ENCODE assay signal across 9 cellular contexts in the genomic region with DNA sequence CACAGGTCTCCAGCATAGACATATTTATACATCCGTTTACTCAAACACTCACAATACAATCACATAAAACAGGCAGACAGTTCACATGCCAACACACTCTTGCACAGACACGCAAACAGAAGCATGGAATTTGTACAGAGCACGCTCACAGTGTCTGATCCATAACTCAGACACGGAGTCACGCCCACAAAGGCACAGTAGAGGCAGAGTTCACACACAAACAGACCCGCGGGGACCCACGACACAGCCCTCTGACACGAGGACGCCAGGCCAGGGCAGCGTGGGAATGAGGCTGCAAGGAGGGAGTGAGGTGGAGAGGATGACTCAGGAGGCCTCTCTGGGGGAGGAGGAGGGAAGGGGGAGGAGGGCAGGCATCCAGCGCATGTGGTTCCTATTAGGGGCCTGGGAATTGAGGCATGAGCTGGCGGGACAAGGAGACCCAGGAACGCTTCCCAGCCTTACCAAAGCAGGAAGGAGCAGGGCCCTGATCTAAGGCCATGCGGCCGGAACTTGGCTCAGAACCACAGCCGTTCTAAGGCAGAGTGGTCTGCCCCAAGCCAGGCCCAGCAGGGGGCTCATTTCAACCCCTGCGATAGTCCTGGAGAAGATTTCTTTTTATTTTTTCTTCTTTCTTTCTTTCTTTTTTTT. TPM values are rescaled to one million over a fixed set of nuclear protein-coding genes. Genes with fewer than 3 reads are reported as not detected.
A peak's percentile ranks its signal among the peaks of the same experiment; 100 is the strongest.
DNase-seq lines count a peak whose midpoint lies in the region; ATAC-seq and TF ChIP-seq lines count a peak whose summit lies in the region.
"Had no signal": no experiment of that assay in that cellular context is flagged by ENCODE, and none has a peak within 500 bp of the region (broad histone marks: within the 10 kb centered on the region; RNA-seq: fewer than 3 reads in every experiment).

No MANE protein-coding gene starts in this region.

- H3K4me1 ChIP-seq in Panc1 (ENCODE audit: control insufficient read depth, insufficient read depth, low read length) = no peaks in the 10 kb centered on the region

- no peaks in the 10 kb centered on the region for H3K9me3 ChIP-seq in Panc1 (ENCODE audit: control insufficient read depth, insufficient read depth, low read depth, low read length)

- no peak overlapping the region for H3K27ac ChIP-seq in Panc1 (ENCODE audit: low read length)

- H3K36me3 ChIP-seq in Panc1 (ENCODE audit: control insufficient read depth, insufficient read depth, low read length) = no peaks in the 10 kb centered on the region

- in situ Hi-C loops in ACHN (cut with HindIII; ENCODE audit: low pct_ligation_motif_present, low pct_unique_long_range_greater_than_20kb, low sequenced_read_pairs) = no loop called here
- in situ Hi-C loops in Panc1 (cut with HindIII; ENCODE audit: low pct_unique_long_range_greater_than_20kb, low sequenced_read_pairs) = no loop called here

- no TSS peak for BruUV-seq in Panc1 (replicated peaks; lab: Mats Ljungman, UMichigan)

- DNase-seq in ACHN = peak; percentile 47
- DNase-seq in Panc1 (ENCODE audit: low read depth, low spot score) = no peak
- DNase-seq in mucosa of gallbladder (ENCODE audit: low spot score) = peak; percentile 70
- DNase-seq in activated CD8-positive, alpha-beta memory T cell treated with anti-CD3 and anti-CD28 coated beads, Interleukin-2, amount 50 U/mL, for 48 hours = no peak
- DNase-seq in NK-92 treated with Interleukin-12 subunit alpha and Interleukin-12 subunit beta, amount 100 ng/mL, for 24 hours (lab: John Stamatoyannopoulos, UW) = no peak
- no peak for DNase-seq in stimulated activated CD4-positive, alpha-beta T cell treated with anti-CD3 and anti-CD28 coated beads, Interleukin-4, amount 100 ng/mL, for 24 hours
- DNase-seq: CD8-positive, alpha-beta memory T cell had no signal

- H3K4me3 ChIP-seq in Panc1 (ENCODE audit: low read depth in 2 of 2, low read length in 2 of 2) = no peak overlapping the region

- POLR2A ChIA-PET in Panc1 (lab: Charles Lee) = no interaction called here

- no peaks in the 10 kb centered on the region for H3K27me3 ChIP-seq in Panc1 (ENCODE audit: control insufficient read depth, insufficient read depth, low read length)

- intact Hi-C loops in Panc1 (cut with micrococcal nuclease; ENCODE audit: unreplicated experiment) = no loop called here

- ATAC-seq in Panc1 = peak; percentile 56
- ATAC-seq in esophagus mucosa = peak; percentile 77
- ATAC-seq in HG03039 (IDR thresholded peaks at IDR 0.05; ENCODE audit: unreplicated experiment) = no peak

- TF ChIP-seq CTCF in Panc1 (IDR thresholded peaks at IDR 0.05) = no peak

- CTCF ChIA-PET in Panc1 (lab: Charles Lee) = interaction anchor here (0.7 kb wide), 1 partner anchor 26 kb away, joined by 3 read pairs; no protein-coding TSS in a partner anchor

RNA-seq across cellular contexts. Expression of a gene that starts 9.1 kb away (rescaled TPM):
- total RNA-seq in Panc1 (2021; ENCODE audit: unreplicated experiment) (9.7 TPM), esophagus mucosa (5.1 TPM), mucosa of gallbladder (10.8 TPM)
- polyA plus RNA-seq in Panc1 (2012; ENCODE audit: insufficient read length) = 11.9 TPM

Comparison
In these comparisons a context has a peak if more than half of its experiments do, and no peak if none do; other contexts are left out.
1. DNase-seq: peak in ACHN (single experiment) and mucosa of gallbladder (single experiment); none in Panc1 (single experiment), activated CD8-positive, alpha-beta memory T cell treated with anti-CD3 and anti-CD28 coated beads, Interleukin-2, amount 50 U/mL, for 48 hours (single experiment), NK-92 treated with Interleukin-12 subunit alpha and Interleukin-12 subunit beta, amount 100 ng/mL, for 24 hours (single experiment) and stimulated activated CD4-positive, alpha-beta T cell treated with anti-CD3 and anti-CD28 coated beads, Interleukin-4, amount 100 ng/mL, for 24 hours (single experiment).